ENCODE assay signal across 9 cellular contexts in the genomic region with DNA sequence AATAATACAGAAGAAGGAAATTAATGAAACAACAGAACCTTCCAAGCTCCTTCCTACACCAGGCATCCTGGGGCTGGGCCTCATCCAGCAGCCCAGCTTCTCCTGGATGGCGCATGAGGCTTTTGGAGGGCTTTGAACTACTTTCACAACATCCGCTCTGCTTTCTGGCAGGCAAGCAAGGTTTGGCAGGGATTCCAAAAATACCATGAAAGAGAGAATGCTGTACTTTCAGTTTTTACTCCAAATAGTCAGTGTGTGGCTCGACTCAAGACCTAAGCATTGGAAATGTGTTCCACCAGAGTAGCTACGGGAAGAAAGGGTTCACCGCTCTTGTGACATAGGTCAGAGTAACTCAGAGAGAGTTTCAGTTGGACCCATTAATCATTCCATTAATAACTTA.
DNase-seq lines count a peak whose midpoint lies in the region; ATAC-seq lines count a peak whose summit lies in the region.
"Had no signal": no experiment of that assay in that cellular context is flagged by ENCODE, and none has a peak within 500 bp of the region (broad histone marks: within the 10 kb centered on the region; RNA-seq: fewer than 3 reads in every experiment).

No MANE protein-coding gene starts in this region.

- no peaks in the 10 kb centered on the region for H3K27me3 Mint-ChIP-seq in natural killer cell treated with Interleukin-12 subunit alpha and Interleukin-12 subunit beta and Interleukin-15 and Interleukin-18, amount 100 ng/mL, for 72 hours

- no peaks in the 10 kb centered on the region for H3K9me3 ChIP-seq in adipocyte (ENCODE audit: control insufficient read depth, low read length)

- H3K27me3 ChIP-seq in adipocyte (replicated peaks; ENCODE audit: control insufficient read depth, insufficient read depth, low read length): no peaks in the 10 kb centered on the region

- H3K4me1 Mint-ChIP-seq in natural killer cell treated with Interleukin-12 subunit alpha and Interleukin-12 subunit beta and Interleukin-15 and Interleukin-18, amount 100 ng/mL, for 72 hours (ENCODE audit: low read depth in 2 of 2): peaks cover 32 to 33% of the 10 kb centered on the region in 2 donors

- no peaks in the 10 kb centered on the region for H3K9me3 Mint-ChIP-seq in natural killer cell treated with Interleukin-12 subunit alpha and Interleukin-12 subunit beta and Interleukin-15 and Interleukin-18, amount 100 ng/mL, for 72 hours

- H3K4me3 ChIP-seq in adipocyte (ENCODE audit: low read length): peak overlapping the region; percentile 43

- intact Hi-C loops in left ventricle myocardium superior (cut with micrococcal nuclease) (no loop called here), sciatic nerve (cut with DNase I) (no loop called here)

- DNase-seq in GM03348 (ENCODE audit: low spot score) (peak; percentile 48), adipocyte (ENCODE audit: low read depth) (peak; percentile 60), left ventricle myocardium superior (peak; percentile 49), sciatic nerve (ENCODE audit: low spot score) (peak; percentile 79), activated gamma-delta T cell (lab: John Stamatoyannopoulos, UW) (no peak), NCI-H2029 treated with DMSO at 0.1 percent for 48 hours (lab: John Stamatoyannopoulos, UW) (no peak)
- DNase-seq in natural killer cell treated with Interleukin-12 subunit alpha and Interleukin-12 subunit beta and Interleukin-15 and Interleukin-18, amount 100 ng/mL, for 72 hours (ENCODE audit: low spot score): no peak
- DNase-seq: NCI-H526 treated with DMSO at 0.1 percent for 48 hours had no signal

- no peaks in the 10 kb centered on the region for H3K36me3 ChIP-seq in adipocyte (ENCODE audit: control insufficient read depth, insufficient read depth, low read length, severe bottlenecking)

- H3K27ac Mint-ChIP-seq in natural killer cell treated with Interleukin-12 subunit alpha and Interleukin-12 subunit beta and Interleukin-15 and Interleukin-18, amount 100 ng/mL, for 72 hours: no peak overlapping the region

- H3K36me3 Mint-ChIP-seq in natural killer cell treated with Interleukin-12 subunit alpha and Interleukin-12 subunit beta and Interleukin-15 and Interleukin-18, amount 100 ng/mL, for 72 hours: peaks cover 14% of the 10 kb centered on the region

- H3K4me1 ChIP-seq in adipocyte (ENCODE audit: control insufficient read depth, insufficient read depth, low read length): peaks cover 14% of the 10 kb centered on the region

- no peak overlapping the region for H3K9ac ChIP-seq in adipocyte (ENCODE audit: low read length)

- no peak overlapping the region for H3K4me3 Mint-ChIP-seq in natural killer cell treated with Interleukin-12 subunit alpha and Interleukin-12 subunit beta and Interleukin-15 and Interleukin-18, amount 100 ng/mL, for 72 hours

- ATAC-seq in left ventricle myocardium superior: peak; percentile 65
- peak; percentile 90 for ATAC-seq in sciatic nerve
- ATAC-seq in GM21423 (IDR thresholded peaks at IDR 0.05; ENCODE audit: unreplicated experiment): no peak
- ATAC-seq in natural killer cell treated with Interleukin-12 subunit alpha and Interleukin-12 subunit beta and Interleukin-15 and Interleukin-18, amount 100 ng/mL, for 72 hours: no peak

Comparison
In these comparisons a context has a peak if more than half of its experiments do, and no peak if none do; other contexts are left out.
1. DNase-seq: peak in GM03348 (single experiment), adipocyte (single experiment), left ventricle myocardium superior (single experiment) and sciatic nerve (single experiment); none in activated gamma-delta T cell (single experiment), NCI-H2029 treated with DMSO at 0.1 percent for 48 hours (single experiment) and natural killer cell treated with Interleukin-12 subunit alpha and Interleukin-12 subunit beta and Interleukin-15 and Interleukin-18, amount 100 ng/mL, for 72 hours (single experiment).
2. ATAC-seq: peak in left ventricle myocardium superior (single experiment) and sciatic nerve (single experiment); none in GM21423 (single experiment) and natural killer cell treated with Interleukin-12 subunit alpha and Interleukin-12 subunit beta and Interleukin-15 and Interleukin-18, amount 100 ng/mL, for 72 hours (0 of 2).